25 cellular contexts compared by ENCODE assay signal in genomic region chr13:88744289-88744688, GRCh38.
A peak's percentile ranks its signal among the peaks of the same experiment; 100 is the strongest.
DNase-seq lines count a peak whose midpoint lies in the region; FAIRE-seq and TF ChIP-seq lines count a peak whose summit lies in the region.
"Had no signal": no experiment of that assay in that cellular context is flagged by ENCODE, and none has a peak within 500 bp of the region (broad histone marks: within the 10 kb centered on the region; RNA-seq: fewer than 3 reads in every experiment).

No MANE protein-coding gene starts in this region.

- H3K27me3 ChIP-seq in SK-N-SH (ENCODE audit: insufficient read depth) (no peaks in the 10 kb centered on the region), colonic mucosa (no peaks in the 10 kb centered on the region)
- H3K27me3 ChIP-seq: BE2C, BLaER1 had no signal

- no peaks in the 10 kb centered on the region for H4K20me1 ChIP-seq in SK-N-SH (ENCODE audit: insufficient read depth)
- H4K20me1 ChIP-seq: BLaER1 had no signal

- no peak overlapping the region for H2AFZ ChIP-seq in SK-N-SH (ENCODE audit: low read depth)

- H3F3A ChIP-seq in SK-N-SH (replicated peaks; ENCODE audit: insufficient read depth): no peaks in the 10 kb centered on the region

- no peaks in the 10 kb centered on the region for H3K79me2 ChIP-seq in SK-N-SH (ENCODE audit: insufficient read depth)

- H3K9me3 ChIP-seq in SK-N-SH: no peaks in the 10 kb centered on the region
- no peaks in the 10 kb centered on the region for H3K9me3 ChIP-seq in colonic mucosa
- H3K9me3 ChIP-seq: BLaER1 had no signal

- TF ChIP-seq CTCF in SK-N-SH (IDR thresholded peaks at IDR 0.05): no peak
- no peak for TF ChIP-seq CTCF in colonic mucosa (IDR thresholded peaks at IDR 0.05)

- H3K9me2 ChIP-seq in SK-N-SH: no peaks in the 10 kb centered on the region

- H3K9ac ChIP-seq in SK-N-SH (no peak overlapping the region), colonic mucosa (ENCODE audit: low read depth in 2 of 2, low read length in 2 of 2) (no peak overlapping the region)
- H3K9ac ChIP-seq: BLaER1 had no signal

- no peaks in the 10 kb centered on the region for H3K36me3 ChIP-seq in SK-N-SH (replicated peaks in 1 of 2; ENCODE audit: control insufficient read depth in 1 of 2, insufficient read depth in 2 of 2, low read length in 1 of 2)
- H3K36me3 ChIP-seq in colonic mucosa: no peaks in the 10 kb centered on the region
- H3K36me3 ChIP-seq: BE2C, BLaER1 had no signal

- H3K4me3 ChIP-seq in SK-N-SH (ENCODE audit: low read depth in 2 of 2, low read length in 1 of 2) (no peak overlapping the region), colonic mucosa (no peak overlapping the region)
- H3K4me3 ChIP-seq: BLaER1, GM12878 had no signal

- no peak overlapping the region for H3K27ac ChIP-seq in SK-N-SH (ENCODE audit: low read depth in 2 of 2, low read length in 1 of 2)
- H3K27ac ChIP-seq in colonic mucosa: no peak overlapping the region
- H3K27ac ChIP-seq: BLaER1 had no signal

- intact Hi-C loops in colonic mucosa (cut with DNase I): no loop called here

- FAIRE-seq in endometrium (lab: Jason Lieb, UNC): peak; percentile 29
- FAIRE-seq: A204.1, GM12878, GM12892, GM18507 had no signal

- TF ChIP-seq EP300 in SK-N-SH (IDR thresholded peaks at IDR 0.05; ENCODE audit: borderline replicate concordance in 1 of 2, low read depth in 1 of 2, low read length in 1 of 2): peak in 1 of 2 experiments; percentile 85; a peak in 2 of 4 replicates

- POLR2A ChIA-PET in SK-N-SH (lab: Yijun Ruan, JAX): no interaction called here

- peak; percentile 25 for DNase-seq in SK-N-SH
- no peak for DNase-seq in NCI-H1092 treated with DMSO at 0.1 percent for 48 hours (lab: John Stamatoyannopoulos, UW)
- no peak for DNase-seq in NCI-H1694 treated with DMSO at 0.1 percent for 48 hours (lab: John Stamatoyannopoulos, UW)
- DNase-seq in colonic mucosa: no peak
- DNase-seq: 8988T; ACHN; BE2C; C1 segment of cervical spinal cord; CD4-positive, alpha-beta memory T cell; CD4-positive, CD25-positive, alpha-beta regulatory T cell; CD8-positive, alpha-beta memory T cell; COR-L47; DMS 273 treated with DMSO at 0.1 percent for 48 hours; DMS153; DMS53; DMS79; DND-41; EL; GDM1 had no signal

- CTCF ChIA-PET in SK-N-SH (lab: Yijun Ruan, JAX): no interaction called here

- no peak for TF ChIP-seq RAD21 in SK-N-SH (IDR thresholded peaks at IDR 0.05; ENCODE audit: low read length)

- no peak overlapping the region for H3K4me2 ChIP-seq in SK-N-SH
- H3K4me2 ChIP-seq: BLaER1 had no signal

- H3K4me1 ChIP-seq in SK-N-SH (ENCODE audit: control insufficient read depth in 1 of 2, insufficient read depth in 2 of 2, low read depth in 1 of 2, low read length in 1 of 2): no peaks in the 10 kb centered on the region; a peak in 1 of 4 replicates
- H3K4me1 ChIP-seq in colonic mucosa: no peaks in the 10 kb centered on the region
- H3K4me1 ChIP-seq: BE2C had no signal

TF ChIP-seq in SK-N-SH, 30 proteins besides CTCF, POLR2A, EP300 and RAD21:
- TF ChIP-seq CHD2 (IDR thresholded peaks at IDR 0.05; ENCODE audit: low read length, partially characterized antibody) (peak; percentile 12), YY1 (IDR thresholded peaks at IDR 0.05; ENCODE audit: low read depth) (no peak), RCOR1 (IDR thresholded peaks at IDR 0.05; ENCODE audit: low read length) (peak; percentile 84; the same call in 1 of the 2 replicates), JUND (IDR thresholded peaks at IDR 0.05) (no peak), MAX (IDR thresholded peaks at IDR 0.05; ENCODE audit: low read depth) (no peak), MEF2A (IDR thresholded peaks at IDR 0.05; ENCODE audit: borderline replicate concordance, low read depth) (no peak), SMC3 (IDR thresholded peaks at IDR 0.05; ENCODE audit: low read depth, low read length) (no peak), SIN3A (IDR thresholded peaks at IDR 0.05; ENCODE audit: borderline replicate concordance, low read depth, low read length) (no peak), ZBTB33 (IDR thresholded peaks at IDR 0.05; ENCODE audit: borderline replicate concordance, low read depth) (no peak), TEAD4 (IDR thresholded peaks at IDR 0.05; ENCODE audit: borderline replicate concordance, insufficient read depth) (0 out of 2 replicates have a peak, but pooled peaks have one; percentile 11), GATA2 (CRISPR knock-in tag; IDR thresholded peaks at IDR 0.05) (peak; percentile 80), NFIC (IDR thresholded peaks at IDR 0.05; ENCODE audit: borderline replicate concordance) (no peak), REST (IDR thresholded peaks at IDR 0.05; ENCODE audit: low read depth, low read length) (no peak), TCF12 (IDR thresholded peaks at IDR 0.05) (no peak), FOXJ3 (CRISPR knock-in tag; IDR thresholded peaks at IDR 0.05) (no peak), RFX5 (IDR thresholded peaks at IDR 0.05; ENCODE audit: low read length) (no peak), RXRA (IDR thresholded peaks at IDR 0.05; ENCODE audit: borderline replicate concordance, low read depth) (no peak)
